26 cellular contexts compared by ENCODE assay signal in the genomic region with DNA sequence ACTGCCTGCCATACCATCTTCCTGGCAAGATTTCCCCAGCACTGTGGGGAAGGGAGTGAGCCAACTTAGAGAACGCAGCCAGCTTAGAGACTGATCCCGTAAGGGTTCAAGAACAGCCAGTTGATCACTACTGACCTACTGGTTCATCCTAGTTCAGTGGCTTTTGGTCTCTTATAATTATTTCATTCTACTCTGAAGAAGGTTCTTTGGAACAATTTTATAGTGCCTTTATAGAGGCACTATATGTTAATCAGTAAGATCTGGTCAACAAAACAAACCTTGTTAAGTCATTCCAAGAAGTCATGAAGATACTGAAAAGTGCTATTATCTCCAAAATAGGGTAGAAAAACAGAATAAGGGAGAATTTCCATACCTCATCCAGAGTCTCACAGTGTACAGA.
"Had no signal": no experiment of that assay in that cellular context is flagged by ENCODE, and none has a peak within 500 bp of the region (broad histone marks: within the 10 kb centered on the region; RNA-seq: fewer than 3 reads in every experiment).

No MANE protein-coding gene starts in this region.

- H3K36me3 Mint-ChIP-seq: stimulated activated effector memory CD8-positive, alpha-beta T cell treated with anti-CD3 and anti-CD28 coated beads, Interleukin-12 subunit alpha, Interleukin-12 subunit beta, amount 100 ng/mL, for 72 hours; stimulated activated memory B cell treated with anti-CD40 and anti-IgM and Interleukin-4, amounts not matched to agents 10 μg/mL and 1 μg/mL and 100 μg/mL, for 72 hours; type B pancreatic cell had no signal

- H3K27ac ChIP-seq: stomach, suprapubic skin, testis, thoracic aorta, thyroid gland, tibial artery, tibial nerve, transverse colon, upper lobe of left lung, upper lobe of right lung, uterus, vagina had no signal

- H3K4me1 ChIP-seq: stomach, suprapubic skin, testis, thyroid gland, tibial artery, tibial nerve, upper lobe of left lung, upper lobe of right lung, uterus, vagina had no signal

- H3K27me3 ChIP-seq: stomach, suprapubic skin, testis, thyroid gland, tibial artery, tibial nerve, transverse colon, upper lobe of left lung, upper lobe of right lung, uterus, vagina had no signal

- H3K9me3 Mint-ChIP-seq: stimulated activated effector memory CD8-positive, alpha-beta T cell treated with anti-CD3 and anti-CD28 coated beads, Interleukin-12 subunit alpha, Interleukin-12 subunit beta, amount 100 ng/mL, for 72 hours; stimulated activated naive B cell treated with anti-CD40 and anti-IgM and Interleukin-4, amounts not matched to agents 10 μg/mL and 1 μg/mL and 100 μg/mL, for 72 hours; stimulated activated naive CD8-positive, alpha-beta T cell treated with anti-CD3 and anti-CD28 coated beads, Interleukin-15, amount 100 ng/mL, for 72 hours; stimulated activated naive CD8-positive, alpha-beta T cell treated with anti-CD3 and anti-CD28 coated beads, Interleukin-15, Interleukin-2, amounts not matched to agents 100 ng/mL and 50 ng/mL, for 24 hours; type B pancreatic cell had no signal

- H3K36me3 ChIP-seq: stomach, suprapubic skin, thoracic aorta, thyroid gland, tibial artery, tibial nerve, transverse colon, upper lobe of left lung, upper lobe of right lung, uterus, vagina had no signal

- ATAC-seq: stimulated activated memory B cell treated with anti-CD40 and anti-IgM and Interleukin-4, amounts not matched to agents 10 μg/mL and 1 μg/mL and 100 μg/mL, for 72 hours; stimulated activated naive B cell treated with anti-CD40 and anti-IgM and Interleukin-4, amounts not matched to agents 10 μg/mL and 1 μg/mL and 100 μg/mL, for 72 hours; stimulated activated naive CD8-positive, alpha-beta T cell treated with anti-CD3 and anti-CD28 coated beads, Interleukin-15, amount 100 ng/mL, for 72 hours; upper lobe of right lung had no signal

- H3K4me3 Mint-ChIP-seq: stimulated activated effector memory CD8-positive, alpha-beta T cell treated with anti-CD3 and anti-CD28 coated beads, Interleukin-12 subunit alpha, Interleukin-12 subunit beta, amount 100 ng/mL, for 72 hours; stimulated activated memory B cell treated with anti-CD40 and anti-IgM and Interleukin-4, amounts not matched to agents 10 μg/mL and 1 μg/mL and 100 μg/mL, for 72 hours; stimulated activated naive B cell treated with anti-CD40 and anti-IgM and Interleukin-4, amounts not matched to agents 10 μg/mL and 1 μg/mL and 100 μg/mL, for 72 hours; stimulated activated naive CD8-positive, alpha-beta T cell treated with anti-CD3 and anti-CD28 coated beads, Interleukin-15, amount 100 ng/mL, for 72 hours; stimulated activated naive CD8-positive, alpha-beta T cell treated with anti-CD3 and anti-CD28 coated beads, Interleukin-15, Interleukin-2, amounts not matched to agents 100 ng/mL and 50 ng/mL, for 24 hours; type B pancreatic cell had no signal

- H3K27me3 Mint-ChIP-seq: type B pancreatic cell had no signal

- H3K9me3 ChIP-seq: stomach, suprapubic skin, testis, thoracic aorta, thyroid gland, tibial artery, tibial nerve, transverse colon, upper lobe of left lung, upper lobe of right lung, uterus, vagina had no signal

- H3K27ac Mint-ChIP-seq: stimulated activated effector memory CD8-positive, alpha-beta T cell treated with anti-CD3 and anti-CD28 coated beads, Interleukin-12 subunit alpha, Interleukin-12 subunit beta, amount 100 ng/mL, for 72 hours; stimulated activated memory B cell treated with anti-CD40 and anti-IgM and Interleukin-4, amounts not matched to agents 10 μg/mL and 1 μg/mL and 100 μg/mL, for 72 hours; stimulated activated naive B cell treated with anti-CD40 and anti-IgM and Interleukin-4, amounts not matched to agents 10 μg/mL and 1 μg/mL and 100 μg/mL, for 72 hours; stimulated activated naive CD8-positive, alpha-beta T cell treated with anti-CD3 and anti-CD28 coated beads, Interleukin-15, amount 100 ng/mL, for 72 hours; stimulated activated naive CD8-positive, alpha-beta T cell treated with anti-CD3 and anti-CD28 coated beads, Interleukin-15, Interleukin-2, amounts not matched to agents 100 ng/mL and 50 ng/mL, for 24 hours; type B pancreatic cell had no signal

- H3K4me3 ChIP-seq: stomach, suprapubic skin, testis, thoracic aorta, thyroid gland, tibial artery, tibial nerve, transverse colon, upper lobe of left lung, upper lobe of right lung, uterus, vagina had no signal

- H3K4me1 Mint-ChIP-seq: stimulated activated effector memory CD8-positive, alpha-beta T cell treated with anti-CD3 and anti-CD28 coated beads, Interleukin-12 subunit alpha, Interleukin-12 subunit beta, amount 100 ng/mL, for 72 hours; stimulated activated memory B cell treated with anti-CD40 and anti-IgM and Interleukin-4, amounts not matched to agents 10 μg/mL and 1 μg/mL and 100 μg/mL, for 72 hours; stimulated activated naive B cell treated with anti-CD40 and anti-IgM and Interleukin-4, amounts not matched to agents 10 μg/mL and 1 μg/mL and 100 μg/mL, for 72 hours; stimulated activated naive CD8-positive, alpha-beta T cell treated with anti-CD3 and anti-CD28 coated beads, Interleukin-15, amount 100 ng/mL, for 72 hours had no signal

- DNase-seq: stimulated activated CD4-positive, alpha-beta T cell treated with anti-CD3 and anti-CD28 coated beads, Interleukin-2, amount 100 ng/mL, for 48 hours; stimulated activated CD4-positive, alpha-beta T cell treated with anti-CD3 and anti-CD28 coated beads, Interleukin-4, amount 100 ng/mL, for 1 hour; stimulated activated CD4-positive, alpha-beta T cell treated with anti-CD3 and anti-CD28 coated beads, Interleukin-4, amount 100 ng/mL, for 4 hours; stimulated activated CD8-positive, alpha-beta memory T cell treated with anti-CD3 and anti-CD28 coated beads, Interleukin-4, amount 100 ng/mL, for 48 hours; stimulated activated naive B cell treated with anti-CD40 and anti-IgM and Interleukin-4, amounts not matched to agents 10 μg/mL and 1 μg/mL and 100 μg/mL, for 72 hours; stimulated activated naive CD4-positive, alpha-beta T cell; stimulated activated naive CD4-positive, alpha-beta T cell treated with Interleukin-2 at 50 U/mL for 16 hours; stimulated activated naive CD8-positive, alpha-beta T cell treated with anti-CD3 and anti-CD28 coated beads, Interleukin-15, amount 100 ng/mL, for 72 hours; stimulated activated naive CD8-positive, alpha-beta T cell treated with anti-CD3 and anti-CD28 coated beads, Interleukin-15, Interleukin-2, amounts not matched to agents 100 U/mL and 50 U/mL, for 24 hours; stomach; substantia nigra; testis; thyroid gland; tibial artery; transverse colon; upper lobe of left lung; upper lobe of right lung; uterus had no signal
